In genomic region chr12:6748761-6749160, GRCh38 we compare ENCODE assay signal across 25 cellular contexts. TPM values are rescaled to one million over a fixed set of nuclear protein-coding genes. Genes with fewer than 3 reads are reported as not detected.
"Had no signal": no experiment of that assay in that cellular context is flagged by ENCODE, and none has a peak within 500 bp of the region (broad histone marks: within the 10 kb centered on the region; RNA-seq: fewer than 3 reads in every experiment).

No MANE protein-coding gene starts in this region.

- ATAC-seq: effector memory CD8-positive, alpha-beta T cell; left ventricle myocardium superior; lower lobe of right lung; natural killer cell; psoas muscle; right cardiac atrium; stimulated activated naive B cell treated with anti-CD40 and anti-IgM and Interleukin-4, amounts not matched to agents 10 μg/mL and 1 μg/mL and 100 μg/mL, for 72 hours had no signal

- H3K4me3 ChIP-seq: lower lobe of right lung, psoas muscle, skin epidermis, spleen, suprapubic skin, transverse colon, vagina had no signal

- FAIRE-seq: endometrium, frontal cortex had no signal

- DNase-seq: cerebellar nuclear complex; cortex of kidney; effector memory CD8-positive, alpha-beta T cell; hypothalamus; immature natural killer cell; islet precursor cell; left ventricle myocardium superior; lower lobe of right lung; midbrain; natural killer cell; nucleus accumbens; psoas muscle; spleen; stimulated activated CD4-positive, alpha-beta T cell treated with anti-CD3 and anti-CD28 coated beads, Interleukin-4, amount 100 ng/mL, for 4 hours; stimulated activated naive B cell treated with anti-CD40 and anti-IgM and Interleukin-4, amounts not matched to agents 10 μg/mL and 1 μg/mL and 100 μg/mL, for 72 hours; transverse colon had no signal

- H3K9me3 ChIP-seq: lower lobe of right lung, psoas muscle, spleen, suprapubic skin, transverse colon, vagina had no signal

- H3K4me3 Mint-ChIP-seq: effector memory CD8-positive, alpha-beta T cell; immature natural killer cell; stimulated activated naive B cell treated with anti-CD40 and anti-IgM and Interleukin-4, amounts not matched to agents 10 μg/mL and 1 μg/mL and 100 μg/mL, for 72 hours; stimulated activated naive CD8-positive, alpha-beta T cell treated with anti-CD3 and anti-CD28 coated beads, Interleukin-15, Interleukin-2, amounts not matched to agents 100 ng/mL and 50 ng/mL, for 24 hours had no signal

- H3K27me3 ChIP-seq: spleen, suprapubic skin, transverse colon, vagina had no signal

- H3K27me3 Mint-ChIP-seq: effector memory CD8-positive, alpha-beta T cell; stimulated activated naive B cell treated with anti-CD40 and anti-IgM and Interleukin-4, amounts not matched to agents 10 μg/mL and 1 μg/mL and 100 μg/mL, for 72 hours; stimulated activated naive CD8-positive, alpha-beta T cell treated with anti-CD3 and anti-CD28 coated beads, Interleukin-15, Interleukin-2, amounts not matched to agents 100 ng/mL and 50 ng/mL, for 24 hours had no signal

- H3K27ac Mint-ChIP-seq: natural killer cell; stimulated activated naive B cell treated with anti-CD40 and anti-IgM and Interleukin-4, amounts not matched to agents 10 μg/mL and 1 μg/mL and 100 μg/mL, for 72 hours; stimulated activated naive CD8-positive, alpha-beta T cell treated with anti-CD3 and anti-CD28 coated beads, Interleukin-15, Interleukin-2, amounts not matched to agents 100 ng/mL and 50 ng/mL, for 24 hours had no signal

- H3K27ac ChIP-seq: lower lobe of right lung, skin epidermis, suprapubic skin, transverse colon, vagina had no signal

- H3K9me3 Mint-ChIP-seq: effector memory CD8-positive, alpha-beta T cell; immature natural killer cell; natural killer cell; stimulated activated naive CD8-positive, alpha-beta T cell treated with anti-CD3 and anti-CD28 coated beads, Interleukin-15, Interleukin-2, amounts not matched to agents 100 ng/mL and 50 ng/mL, for 24 hours had no signal

RNA-seq across cellular contexts. Expression of gene LAG3, which starts 23.6 kb away (rescaled TPM):
- total RNA-seq: renal cortical epithelial cell had no signal

RNA-seq across cellular contexts. Expression of gene CD4, which starts 40.6 kb away (rescaled TPM):
- total RNA-seq: dermis microvascular lymphatic vessel endothelial cell had no signal
